Comparison of ENCODE assay signal across 8 cellular contexts in the genomic region with DNA sequence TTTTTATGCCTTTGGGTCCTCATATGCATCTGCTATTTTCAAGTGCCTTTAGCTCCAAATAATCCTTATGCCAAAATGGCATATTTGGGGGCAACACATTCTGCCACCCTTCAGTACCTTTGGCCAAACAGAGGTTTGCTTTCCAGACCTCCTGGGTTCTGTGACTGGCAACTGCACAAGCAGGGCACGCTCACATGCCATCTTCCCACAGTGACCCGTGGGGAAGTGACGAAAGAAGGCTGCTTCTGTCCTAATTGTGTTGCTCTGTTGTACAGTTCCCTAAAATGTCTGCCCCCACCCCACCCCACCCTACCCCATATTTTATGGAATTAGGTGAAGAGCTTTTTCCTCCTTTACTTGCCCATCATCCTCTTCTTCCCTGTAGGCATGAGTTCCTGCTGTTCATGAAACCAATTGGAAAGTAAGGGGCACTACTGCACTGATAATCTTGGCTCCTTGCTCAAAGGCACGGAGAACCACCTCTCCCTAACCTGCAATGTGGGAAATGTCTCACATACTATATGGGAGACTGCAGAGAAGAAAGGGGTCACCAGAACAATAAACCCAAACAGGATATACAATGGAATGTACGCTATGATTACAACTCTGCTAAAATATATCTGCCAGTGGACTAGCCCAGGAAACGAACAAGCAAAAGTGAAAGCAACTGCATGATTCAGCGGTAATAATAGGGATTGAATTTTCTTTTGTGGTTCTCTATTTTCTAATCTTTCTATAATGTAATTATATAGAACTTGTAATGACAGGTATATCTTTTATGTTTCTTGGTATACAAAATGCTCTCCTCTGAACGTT. TPM values are rescaled to one million over a fixed set of nuclear protein-coding genes. Genes with fewer than 3 reads are reported as not detected.
A peak's percentile ranks its signal among the peaks of the same experiment; 100 is the strongest.
DNase-seq lines count a peak whose midpoint lies in the region; ATAC-seq lines count a peak whose summit lies in the region.

No MANE protein-coding gene starts in this region.

- H3K36me3 Mint-ChIP-seq in activated naive CD8-positive, alpha-beta T cell, result no peaks in the 10 kb centered on the region
- H3K36me3 Mint-ChIP-seq in immature natural killer cell, result peaks cover 0 to 4% (median 3%) of the 10 kb centered on the region in 3 donors

- no peaks in the 10 kb centered on the region for H3K27me3 Mint-ChIP-seq in activated naive CD8-positive, alpha-beta T cell
- peaks cover 2 to 11% (median 10%) of the 10 kb centered on the region in 3 donors for H3K27me3 Mint-ChIP-seq in immature natural killer cell (ENCODE audit: low read depth in 3 of 3)
- H3K27me3 Mint-ChIP-seq in stimulated activated naive CD8-positive, alpha-beta T cell treated with anti-CD3 and anti-CD28 coated beads, Interleukin-15, amount 100 ng/mL, for 72 hours, result no peaks in the 10 kb centered on the region

- H3K4me1 Mint-ChIP-seq in activated naive CD8-positive, alpha-beta T cell (ENCODE audit: low read depth), result peaks cover 72% of the 10 kb centered on the region
- H3K4me1 Mint-ChIP-seq in immature natural killer cell, result peaks cover 50 to 59% of the 10 kb centered on the region in 2 donors
- H3K4me1 Mint-ChIP-seq in stimulated activated naive CD8-positive, alpha-beta T cell treated with anti-CD3 and anti-CD28 coated beads, Interleukin-15, amount 100 ng/mL, for 72 hours, result peaks cover 60% of the 10 kb centered on the region

- peak; percentile 55 for ATAC-seq in stimulated activated naive CD8-positive, alpha-beta T cell treated with anti-CD3 and anti-CD28 coated beads, Interleukin-15, amount 100 ng/mL, for 72 hours
- ATAC-seq in HG02973 (IDR thresholded peaks at IDR 0.05; ENCODE audit: unreplicated experiment), result no peak

- H3K4me3 Mint-ChIP-seq in activated naive CD8-positive, alpha-beta T cell, result peak overlapping the region; percentile 95
- peak overlapping the region; percentile 92 to 98 (median 95) for H3K4me3 Mint-ChIP-seq in immature natural killer cell
- peak overlapping the region; percentile 78 to 84 for H3K4me3 Mint-ChIP-seq in stimulated activated naive CD8-positive, alpha-beta T cell treated with anti-CD3 and anti-CD28 coated beads, Interleukin-15, amount 100 ng/mL, for 72 hours

- DNase-seq in GDM1 (lab: John Stamatoyannopoulos, UW), result peak; percentile 54
- peak; percentile 60 for DNase-seq in NOMO-1 treated with DMSO at 0.1 percent for 48 hours (lab: John Stamatoyannopoulos, UW; ENCODE audit: unreplicated experiment)
- DNase-seq in immature natural killer cell, result peak; percentile 49 to 55 (median 55)
- peak in 1 of 2 donors; percentile 51 for DNase-seq in stimulated activated naive CD8-positive, alpha-beta T cell treated with anti-CD3 and anti-CD28 coated beads, Interleukin-15, amount 100 ng/mL, for 72 hours
- no peak for DNase-seq in midbrain (lab: John Stamatoyannopoulos, UW)
- DNase-seq in HuH-7.5 (ENCODE audit: low spot score), result no peak

- peak overlapping the region; percentile 100 for H3K27ac Mint-ChIP-seq in activated naive CD8-positive, alpha-beta T cell
- peak overlapping the region; percentile 91 to 99 (median 97) for H3K27ac Mint-ChIP-seq in immature natural killer cell
- peak overlapping the region; percentile 94 to 98 for H3K27ac Mint-ChIP-seq in stimulated activated naive CD8-positive, alpha-beta T cell treated with anti-CD3 and anti-CD28 coated beads, Interleukin-15, amount 100 ng/mL, for 72 hours

- no peaks in the 10 kb centered on the region for H3K9me3 Mint-ChIP-seq in activated naive CD8-positive, alpha-beta T cell (ENCODE audit: low read depth)
- H3K9me3 Mint-ChIP-seq in immature natural killer cell, result no peaks in the 10 kb centered on the region
- H3K9me3 Mint-ChIP-seq in stimulated activated naive CD8-positive, alpha-beta T cell treated with anti-CD3 and anti-CD28 coated beads, Interleukin-15, amount 100 ng/mL, for 72 hours, result no peaks in the 10 kb centered on the region

RNA-seq across cellular contexts. Expression of a gene that starts 3.3 kb away (rescaled TPM):
- polyA plus RNA-seq in immature natural killer cell, result 10 to 100 TPM; 14.8 to 28.8 (median 27.4) TPM

RNA-seq across cellular contexts. Expression of a gene that starts 19.8 kb away (rescaled TPM):
- under 1 TPM in 2 of 3 donors, not detected in 1; 0.10 to 0.50 TPM for polyA plus RNA-seq in immature natural killer cell

RNA-seq across cellular contexts. Expression of a gene that starts 37.6 kb away (rescaled TPM):
- 1 to 10 TPM in 2 of 3 donors, not detected in 1; 1.7 to 2.0 TPM for polyA plus RNA-seq in immature natural killer cell

RNA-seq across cellular contexts. Expression of a gene that starts 46.3 kb away (rescaled TPM):
- polyA plus RNA-seq in immature natural killer cell, result 10 to 100 TPM; 43.7 to 79.9 (median 51.4) TPM

Comparison
In these comparisons a context has a peak if more than half of its experiments do, and no peak if none do; other contexts are left out.
1. DNase-seq: peak in GDM1 (single experiment), NOMO-1 treated with DMSO at 0.1 percent for 48 hours (single experiment) and immature natural killer cell (3 of 3); none in midbrain (single experiment) and HuH-7.5 (single experiment).
2. Peak in every context shown above with its lines, with median percentiles within 50 percentile points of each other: H3K27ac Mint-ChIP-seq and H3K4me3 Mint-ChIP-seq.